In the genomic region with DNA sequence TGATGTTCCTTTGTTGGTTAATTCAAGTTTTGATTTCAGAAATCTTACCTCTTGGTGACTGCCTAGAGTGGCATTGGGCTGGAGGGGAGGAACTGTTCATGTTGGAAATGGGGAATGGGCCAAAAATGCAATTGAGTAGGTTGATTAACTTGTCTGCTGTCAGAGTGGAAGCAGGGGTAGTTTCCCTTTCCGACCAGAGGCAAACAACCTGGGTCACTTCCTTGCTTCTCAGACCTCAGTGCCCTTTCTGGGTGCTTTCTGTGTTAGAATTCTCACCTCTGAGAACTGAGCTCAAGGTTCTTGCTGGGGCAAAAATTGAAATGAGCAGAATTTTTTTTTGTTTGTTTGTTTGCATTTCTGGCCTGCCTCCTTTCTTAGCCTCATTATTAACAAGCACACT, we compare ENCODE assay signal across 15 cellular contexts. TPM values are rescaled to one million over a fixed set of nuclear protein-coding genes. Genes with fewer than 3 reads are reported as not detected.
DNase-seq lines count a peak whose midpoint lies in the region; ATAC-seq and TF ChIP-seq lines count a peak whose summit lies in the region.
"Had no signal": no experiment of that assay in that cellular context is flagged by ENCODE, and none has a peak within 500 bp of the region (broad histone marks: within the 10 kb centered on the region; RNA-seq: fewer than 3 reads in every experiment).

No MANE protein-coding gene starts in this region.

- peaks cover 17% of the 10 kb centered on the region for H3K36me3 Mint-ChIP-seq in activated naive CD4-positive, alpha-beta T cell treated with anti-CD3 and anti-CD28 coated beads for 36 hours (ENCODE audit: low read depth)
- peaks cover 51% of the 10 kb centered on the region for H3K36me3 Mint-ChIP-seq in activated CD4-positive, alpha-beta T cell treated with anti-CD3 and anti-CD28 coated beads, Interleukin-2, amount 10 ng/mL, durations not matched to agents 7 days and 5 days (ENCODE audit: low read depth)
- peaks cover 27% of the 10 kb centered on the region for H3K36me3 Mint-ChIP-seq in effector memory CD8-positive, alpha-beta T cell (ENCODE audit: insufficient read depth)
- H3K36me3 Mint-ChIP-seq in type B pancreatic cell, result peaks cover 26% of the 10 kb centered on the region

- H3K4me1 Mint-ChIP-seq in activated naive CD4-positive, alpha-beta T cell treated with anti-CD3 and anti-CD28 coated beads for 36 hours (ENCODE audit: low read depth), result peaks cover 56% of the 10 kb centered on the region
- peaks cover 58% of the 10 kb centered on the region for H3K4me1 Mint-ChIP-seq in activated CD4-positive, alpha-beta T cell treated with anti-CD3 and anti-CD28 coated beads, Interleukin-2, amount 10 ng/mL, durations not matched to agents 7 days and 5 days
- peaks cover 48 to 73% of the 10 kb centered on the region in 2 donors for H3K4me1 Mint-ChIP-seq in effector memory CD8-positive, alpha-beta T cell (ENCODE audit: low read depth in 2 of 2)
- H3K4me1 Mint-ChIP-seq in type B pancreatic cell (ENCODE audit: unreplicated experiment), result peaks cover 4% of the 10 kb centered on the region

- H3K27ac Mint-ChIP-seq in activated naive CD4-positive, alpha-beta T cell treated with anti-CD3 and anti-CD28 coated beads for 36 hours, result peak overlapping the region; percentile 80
- H3K27ac Mint-ChIP-seq in activated CD4-positive, alpha-beta T cell treated with anti-CD3 and anti-CD28 coated beads, Interleukin-2, amount 10 ng/mL, durations not matched to agents 7 days and 5 days, result peak overlapping the region; percentile 92
- H3K27ac Mint-ChIP-seq in effector memory CD8-positive, alpha-beta T cell, result peak overlapping the region; percentile 95 to 99
- no peak overlapping the region for H3K27ac Mint-ChIP-seq in type B pancreatic cell

- POLR2A ChIA-PET in activated CD4-positive, alpha-beta T cell treated with anti-CD3 and anti-CD28 coated beads, Interleukin-2, amount 10 ng/mL, durations not matched to agents 7 days and 5 days (lab: Charles Lee), result interaction anchor here (0.6 kb wide), 1 partner anchor 731 kb away, joined by 6 read pairs; no protein-coding TSS in a partner anchor

- H3K4me3 Mint-ChIP-seq in activated naive CD4-positive, alpha-beta T cell treated with anti-CD3 and anti-CD28 coated beads for 36 hours, result peak overlapping the region; percentile 57
- H3K4me3 Mint-ChIP-seq in activated CD4-positive, alpha-beta T cell treated with anti-CD3 and anti-CD28 coated beads, Interleukin-2, amount 10 ng/mL, durations not matched to agents 7 days and 5 days, result peak overlapping the region; percentile 99
- H3K4me3 Mint-ChIP-seq in effector memory CD8-positive, alpha-beta T cell, result peak overlapping the region; percentile 91 to 92
- peak overlapping the region; percentile 46 for H3K4me3 Mint-ChIP-seq in type B pancreatic cell

- CTCF ChIA-PET in activated naive CD4-positive, alpha-beta T cell treated with anti-CD3 and anti-CD28 coated beads for 36 hours (lab: Charles Lee), result interaction anchor here (0.6 to 8.7 kb wide), 19 partner anchors 9 to 290 kb away, joined by 3 to 191 read pairs (median 6); no protein-coding TSS in a partner anchor
- CTCF ChIA-PET in activated CD4-positive, alpha-beta T cell treated with anti-CD3 and anti-CD28 coated beads, Interleukin-2, amount 10 ng/mL, durations not matched to agents 7 days and 5 days (lab: Charles Lee), result interaction anchor here (0.7 to 3.9 kb wide), 3 partner anchors 48 to 143 kb away, joined by 3 to 19 read pairs (median 5); no protein-coding TSS in a partner anchor

- DNase-seq in activated naive CD4-positive, alpha-beta T cell treated with anti-CD3 and anti-CD28 coated beads for 36 hours, result peak; percentile 62
- no peak for DNase-seq in activated naive CD4-positive, alpha-beta T cell treated with anti-CD3 and anti-CD28 coated beads, Interleukin-2, amount 50 U/mL, for 16 hours
- peak; percentile 29 for DNase-seq in activated CD4-positive, alpha-beta T cell treated with anti-CD3 and anti-CD28 coated beads, Interleukin-2, amount 10 ng/mL, durations not matched to agents 7 days and 5 days
- DNase-seq in effector memory CD8-positive, alpha-beta T cell, result peak; percentile 26 to 45 (median 30)
- no peak for DNase-seq in type B pancreatic cell (ENCODE audit: extremely low spot score, unreplicated experiment)
- DNase-seq in GM19240 (ENCODE audit: insufficient read length, low spot score), result no peak
- no peak for DNase-seq in T-helper 9 cell
- DNase-seq: body of pancreas; DMS153; effector CD4-positive, alpha-beta T cell; foreskin fibroblast; mammary epithelial cell; NCI-H1436; NCI-H446 treated with DMSO at 0.1 percent for 48 hours had no signal

- no peaks in the 10 kb centered on the region for H3K27me3 Mint-ChIP-seq in activated naive CD4-positive, alpha-beta T cell treated with anti-CD3 and anti-CD28 coated beads for 36 hours (ENCODE audit: low read depth)
- H3K27me3 Mint-ChIP-seq in activated CD4-positive, alpha-beta T cell treated with anti-CD3 and anti-CD28 coated beads, Interleukin-2, amount 10 ng/mL, durations not matched to agents 7 days and 5 days, result no peaks in the 10 kb centered on the region
- no peaks in the 10 kb centered on the region for H3K27me3 Mint-ChIP-seq in effector memory CD8-positive, alpha-beta T cell
- no peaks in the 10 kb centered on the region for H3K27me3 Mint-ChIP-seq in type B pancreatic cell

- peak; percentile 18 for ATAC-seq in effector memory CD8-positive, alpha-beta T cell (replicated peaks)
- ATAC-seq in HG03378 (IDR thresholded peaks at IDR 0.05; ENCODE audit: unreplicated experiment), result no peak
- ATAC-seq: body of pancreas had no signal

- H3K9me3 Mint-ChIP-seq in activated naive CD4-positive, alpha-beta T cell treated with anti-CD3 and anti-CD28 coated beads for 36 hours, result peaks cover 11% of the 10 kb centered on the region
- peaks cover 16% of the 10 kb centered on the region for H3K9me3 Mint-ChIP-seq in activated CD4-positive, alpha-beta T cell treated with anti-CD3 and anti-CD28 coated beads, Interleukin-2, amount 10 ng/mL, durations not matched to agents 7 days and 5 days
- H3K9me3 Mint-ChIP-seq in effector memory CD8-positive, alpha-beta T cell, result no peaks in the 10 kb centered on the region
- no peaks in the 10 kb centered on the region for H3K9me3 Mint-ChIP-seq in type B pancreatic cell

- TF ChIP-seq CTCF in type B pancreatic cell (conservative IDR thresholded peaks at IDR 0.05), result no peak

- intact Hi-C loops in activated naive CD4-positive, alpha-beta T cell treated with anti-CD3 and anti-CD28 coated beads for 36 hours (cut with micrococcal nuclease), result loop anchor here (1.0 to 5.0 kb wide), 3 partner anchors 37 to 331 kb away; partner anchors contain the start of gene KLRG1

RNA-seq across cellular contexts. Expression of gene M6PR, which starts 2.3 kb away (rescaled TPM):
- total RNA-seq in activated naive CD4-positive, alpha-beta T cell treated with anti-CD3 and anti-CD28 coated beads for 36 hours, result 100 to 1,000 TPM; 139 to 140 TPM
- 100 to 1,000 TPM; 181 to 224 TPM for total RNA-seq in activated CD4-positive, alpha-beta T cell treated with anti-CD3 and anti-CD28 coated beads, Interleukin-2, amount 10 ng/mL, durations not matched to agents 7 days and 5 days
- total RNA-seq in type B pancreatic cell (ENCODE audit: low replicate concordance), result 129 and 264 TPM in 2 replicates

RNA-seq across cellular contexts. Expression of gene PHC1, which starts 37.4 kb away (rescaled TPM):
- 10 to 100 TPM; 24.4 to 26.5 TPM for total RNA-seq in activated naive CD4-positive, alpha-beta T cell treated with anti-CD3 and anti-CD28 coated beads for 36 hours
- total RNA-seq in activated CD4-positive, alpha-beta T cell treated with anti-CD3 and anti-CD28 coated beads, Interleukin-2, amount 10 ng/mL, durations not matched to agents 7 days and 5 days, result 10 to 100 TPM; 25.0 TPM
- total RNA-seq in type B pancreatic cell (ENCODE audit: low replicate concordance), result 80.8 and 107 TPM in 2 replicates

RNA-seq across cellular contexts. Expression of gene KLRG1, which starts 37.6 kb away (rescaled TPM):
- 1 to 10 TPM; 3.9 to 5.2 TPM for total RNA-seq in activated naive CD4-positive, alpha-beta T cell treated with anti-CD3 and anti-CD28 coated beads for 36 hours
- 1 to 10 TPM; 3.0 to 4.4 TPM for total RNA-seq in activated CD4-positive, alpha-beta T cell treated with anti-CD3 and anti-CD28 coated beads, Interleukin-2, amount 10 ng/mL, durations not matched to agents 7 days and 5 days
- 1.6 and 4.4 TPM in 2 replicates for total RNA-seq in type B pancreatic cell (ENCODE audit: low replicate concordance)

Comparison
In these comparisons a context has a peak if more than half of its experiments do, and no peak if none do; other contexts are left out.
1. DNase-seq: peak in activated naive CD4-positive, alpha-beta T cell treated with anti-CD3 and anti-CD28 coated beads for 36 hours (single experiment), activated CD4-positive, alpha-beta T cell treated with anti-CD3 and anti-CD28 coated beads, Interleukin-2, amount 10 ng/mL, durations not matched to agents 7 days and 5 days (single experiment) and effector memory CD8-positive, alpha-beta T cell (3 of 3); none in activated naive CD4-positive, alpha-beta T cell treated with anti-CD3 and anti-CD28 coated beads, Interleukin-2, amount 50 U/mL, for 16 hours (single experiment), type B pancreatic cell (single experiment), GM19240 (single experiment) and T-helper 9 cell (single experiment).
2. H3K4me3 Mint-ChIP-seq: peak in every context shown above with its lines; median percentile 99 in activated CD4-positive, alpha-beta T cell treated with anti-CD3 and anti-CD28 coated beads, Interleukin-2, amount 10 ng/mL, durations not matched to agents 7 days and 5 days; 92 in effector memory CD8-positive, alpha-beta T cell; 57 in activated naive CD4-positive, alpha-beta T cell treated with anti-CD3 and anti-CD28 coated beads for 36 hours; 46 in type B pancreatic cell.